In genomic region chr10:10785627-10786333, GRCh38 we compare ENCODE assay signal across 12 cellular contexts.
DNase-seq lines count a peak whose midpoint lies in the region; ATAC-seq and TF ChIP-seq lines count a peak whose summit lies in the region.
"Had no signal": no experiment of that assay in that cellular context is flagged by ENCODE, and none has a peak within 500 bp of the region (broad histone marks: within the 10 kb centered on the region; RNA-seq: fewer than 3 reads in every experiment).

No MANE protein-coding gene starts in this region.

- H3K9me3 ChIP-seq in left lung (no peaks in the 10 kb centered on the region), gastrocnemius medialis (no peaks in the 10 kb centered on the region)

- peaks cover 15 to 36% of the 10 kb centered on the region in 2 donors for H3K4me1 ChIP-seq in left lung
- no peaks in the 10 kb centered on the region for H3K4me1 ChIP-seq in gastrocnemius medialis

- peak; percentile 49 for DNase-seq in CD1c-positive myeloid dendritic cell (ENCODE audit: extremely low spot score)
- peak; percentile 92 for DNase-seq in NCI-H226
- peak; percentile 79 to 82 for DNase-seq in cardiac fibroblast (ENCODE audit: low read depth in 2 of 2)
- DNase-seq in left lung, result no peak
- no peak for DNase-seq in activated gamma-delta T cell (lab: John Stamatoyannopoulos, UW)
- no peak for DNase-seq in NCI-H1694 treated with DMSO at 0.1 percent for 48 hours (lab: John Stamatoyannopoulos, UW)
- DNase-seq in gastrocnemius medialis, result no peak
- DNase-seq: activated CD4-positive, alpha-beta memory T cell treated with anti-CD3 and anti-CD28 coated beads, Interleukin-2, amount 10 ng/mL, durations not matched to agents 7 days and 5 days; naive B cell; small intestine; T-helper 9 cell had no signal

- ATAC-seq in left lung, result peak; percentile 33
- ATAC-seq in HG03196 (IDR thresholded peaks at IDR 0.05; ENCODE audit: unreplicated experiment), result no peak
- ATAC-seq in gastrocnemius medialis, result no peak

- no peak for TF ChIP-seq CTCF in cardiac fibroblast (IDR thresholded peaks at IDR 0.05; ENCODE audit: low read depth, low read length)
- no peak for TF ChIP-seq CTCF in left lung (IDR thresholded peaks at IDR 0.05)
- no peak for TF ChIP-seq CTCF in gastrocnemius medialis (IDR thresholded peaks at IDR 0.05 in 4 of 5, conservative IDR thresholded peaks at IDR 0.05 in 1 of 5)

- intact Hi-C loops in left lung (cut with DNase I), result no loop called here
- intact Hi-C loops in gastrocnemius medialis (cut with DNase I; ENCODE audit: low total_unique reads), result no loop called here

- in situ Hi-C loops in gastrocnemius medialis (cut with MboI; ENCODE audit: low sequenced_read_pairs in 4 of 4), result no loop called here

- H3K27ac ChIP-seq in left lung (peak overlapping the region; percentile 17 to 60), gastrocnemius medialis (no peak overlapping the region)

- H3K36me3 ChIP-seq in left lung (no peaks in the 10 kb centered on the region), gastrocnemius medialis (no peaks in the 10 kb centered on the region)

- TF ChIP-seq POLR2A in gastrocnemius medialis (IDR thresholded peaks at IDR 0.05), result no peak

- H3K4me3 ChIP-seq in cardiac fibroblast (replicated peaks in 1 of 2; ENCODE audit: low read depth in 2 of 2, low read length in 2 of 2) (no peak overlapping the region), left lung (no peak overlapping the region), gastrocnemius medialis (no peak overlapping the region)

- no peaks in the 10 kb centered on the region for H3K27me3 ChIP-seq in left lung
- no peaks in the 10 kb centered on the region for H3K27me3 ChIP-seq in gastrocnemius medialis

Comparison
In these comparisons a context has a peak if more than half of its experiments do, and no peak if none do; other contexts are left out.
1. DNase-seq: peak in CD1c-positive myeloid dendritic cell (single experiment), NCI-H226 (single experiment) and cardiac fibroblast (2 of 2); none in left lung (0 of 2), activated gamma-delta T cell (single experiment), NCI-H1694 treated with DMSO at 0.1 percent for 48 hours (single experiment) and gastrocnemius medialis (0 of 2).
2. H3K27ac ChIP-seq: peak in left lung (2 of 2); none in gastrocnemius medialis (0 of 4).